In genomic region chr5:32298056-32298420, GRCh38 we compare ENCODE assay signal across 1 cellular context.
TF ChIP-seq lines count a peak whose summit lies in the region.

No MANE protein-coding gene starts in this region.

TF ChIP-seq in H1, 55 proteins besides CTCF, POLR2A, EP300 and RAD21 (continued from another document):
- TF ChIP-seq RNF2 (IDR thresholded peaks at IDR 0.05; ENCODE audit: borderline replicate concordance, low read depth, low read length, missing control alignments, poor library complexity, severe bottlenecking) (no peak), TCF12 (IDR thresholded peaks at IDR 0.05; ENCODE audit: low read depth, low read length) (no peak), POU5F1 (IDR thresholded peaks at IDR 0.05; ENCODE audit: low read depth, low read length) (no peak), GTF2F1 (IDR thresholded peaks at IDR 0.05; ENCODE audit: borderline replicate concordance, low read depth, low read length) (no peak), CHD7 (IDR thresholded peaks at IDR 0.05; ENCODE audit: insufficient replicate concordance, low read length) (no peak)
